Comparison of ENCODE assay signal across 8 cellular contexts in genomic region chr17:35587074-35587961, GRCh38. TPM values are rescaled to one million over a fixed set of nuclear protein-coding genes. Genes with fewer than 3 reads are reported as not detected.
DNase-seq lines count a peak whose midpoint lies in the region; TF ChIP-seq lines count a peak whose summit lies in the region.

Gene AP2B1, plus strand, starts transcription at chr17:35587322. Its CDS starts 6,709 bp downstream, at chr17:35594031.

- H4K20me1 ChIP-seq in H9 (ENCODE audit: control insufficient read depth, insufficient read depth, insufficient read length) (no peaks in the 10 kb centered on the region), MM.1S (ENCODE audit: insufficient read depth, low read length) (no peaks in the 10 kb centered on the region), neural cell (ENCODE audit: insufficient read depth) (no peaks in the 10 kb centered on the region)

- H2BK5ac ChIP-seq in H9 (ENCODE audit: insufficient read length, low read length), result peak within 1 kb of the TSS; percentile 56

- H4K5ac ChIP-seq in H9 (ENCODE audit: insufficient read length, low read depth, low read length), result peak within 1 kb of the TSS; percentile 98

- H3K4me3 ChIP-seq in MM.1S (ENCODE audit: low read length), result peak within 1 kb of the TSS; percentile 94
- H3K4me3 ChIP-seq in fibroblast of villous mesenchyme (ENCODE audit: low read depth, low read length), result peak within 1 kb of the TSS; percentile 99
- peak within 1 kb of the TSS; percentile 85 for H3K4me3 ChIP-seq in neural cell (ENCODE audit: low read length)
- H3K4me3 ChIP-seq in stomach, result peak within 1 kb of the TSS; percentile 64 to 91 (median 72)

- H3K9me3 ChIP-seq in H9 (ENCODE audit: control insufficient read depth, low read depth, low read length) (no peaks in the 10 kb centered on the region), MM.1S (replicated peaks; ENCODE audit: insufficient read depth, low read length) (no peaks in the 10 kb centered on the region), neural cell (ENCODE audit: low read length) (no peaks in the 10 kb centered on the region), stomach (no peaks in the 10 kb centered on the region)

- DNase-seq in ELR (ENCODE audit: low read depth) (peak; percentile 95), H9 (peak; percentile 98), MM.1S (peak; percentile 93), SIG-M5 (lab: John Stamatoyannopoulos, UW) (peak; percentile 78), activated gamma-delta T cell (lab: John Stamatoyannopoulos, UW) (peak; percentile 91), fibroblast of villous mesenchyme (ENCODE audit: low read depth) (peak; percentile 97), stomach (peak; percentile 94)

- H3K27ac ChIP-seq in H9 (ENCODE audit: insufficient read length, low read depth, low read length), result peak within 1 kb of the TSS; percentile 90
- H3K27ac ChIP-seq in MM.1S (ENCODE audit: low read length), result peak within 1 kb of the TSS; percentile 71
- peak within 1 kb of the TSS; percentile 98 for H3K27ac ChIP-seq in neural cell (ENCODE audit: low read length)
- H3K27ac ChIP-seq in stomach, result peak within 1 kb of the TSS; percentile 87 to 98 (median 95)

- H3K4me2 ChIP-seq in H9 (ENCODE audit: insufficient read depth, insufficient read length, low read length) (peak within 1 kb of the TSS; percentile 79), MM.1S (ENCODE audit: low read depth, low read length) (peak within 1 kb of the TSS; percentile 77), neural cell (ENCODE audit: low read length) (peak within 1 kb of the TSS; percentile 95)

- H3K79me2 ChIP-seq in H9 (ENCODE audit: insufficient read depth, low read length), result peaks cover 8% of the 10 kb centered on the region; the same call in 1 of the 2 replicates
- H3K79me2 ChIP-seq in MM.1S (ENCODE audit: low read length), result peaks cover 45% of the 10 kb centered on the region
- peaks cover 44% of the 10 kb centered on the region for H3K79me2 ChIP-seq in neural cell (replicated peaks; ENCODE audit: insufficient read depth, low read length)

- H2BK12ac ChIP-seq in H9 (ENCODE audit: insufficient read length, low read depth, low read length), result peak within 1 kb of the TSS; percentile 25

- peaks cover 20% of the 10 kb centered on the region in 2 experiments for H3K4me1 Mint-ChIP-seq in H9

- H3F3A ChIP-seq in MM.1S (ENCODE audit: insufficient read depth, low read length), result peaks cover 4% of the 10 kb centered on the region; the same call in 1 of the 2 replicates
- peaks cover 4% of the 10 kb centered on the region for H3F3A ChIP-seq in neural cell (ENCODE audit: insufficient read depth, low read length, poor library complexity, severe bottlenecking)

- intact Hi-C loops in stomach (cut with DNase I; ENCODE audit: low total_unique reads), result no loop called here

- H3K36me3 Mint-ChIP-seq in H9 (ENCODE audit: insufficient read depth in 1 of 3, low read depth in 3 of 3), result no peaks in the 10 kb centered on the region

- no peaks in the 10 kb centered on the region for H3K9me3 Mint-ChIP-seq in H9

- peak within 1 kb of the TSS; percentile 98 for H4K8ac ChIP-seq in H9 (replicated peaks; ENCODE audit: insufficient read length, low read depth, low read length)

- peak in 2 of 4 donors; percentile 39 to 55 for TF ChIP-seq POLR2A in stomach (IDR thresholded peaks at IDR 0.05)

- no peak within 1 kb of the TSS for H3K23ac ChIP-seq in H9 (ENCODE audit: insufficient read length, low read depth, low read length)

- H3K4ac ChIP-seq in H9 (ENCODE audit: low read depth, low read length), result no peak within 1 kb of the TSS; the same call in 1 of the 2 replicates

- TF ChIP-seq RAD21 in neural cell (conservative IDR thresholded peaks at IDR 0.05), result peak; percentile 20

- H2AK5ac ChIP-seq in H9 (ENCODE audit: insufficient read length, low read length), result no peak within 1 kb of the TSS

- peaks cover 8% of the 10 kb centered on the region for H3K27me3 Mint-ChIP-seq in H9 (ENCODE audit: low read depth)

- H2BK120ac ChIP-seq in H9 (ENCODE audit: low read depth, low read length, poor library complexity, severe bottlenecking), result no peak within 1 kb of the TSS

- H3K56ac ChIP-seq in H9 (ENCODE audit: insufficient read length, low read depth, low read length), result no peak within 1 kb of the TSS

- no peak within 1 kb of the TSS for H2BK15ac ChIP-seq in H9 (ENCODE audit: low read depth, low read length)

- H4K91ac ChIP-seq in H9 (ENCODE audit: insufficient read length, low read depth, low read length), result peak within 1 kb of the TSS; percentile 25

- peak within 1 kb of the TSS; percentile 76 for H3K18ac ChIP-seq in H9 (ENCODE audit: insufficient read length, low read depth, low read length)

- no peak for TF ChIP-seq CTCF in H9 (conservative IDR thresholded peaks at IDR 0.05)
- no peak for TF ChIP-seq CTCF in MM.1S (IDR thresholded peaks at IDR 0.05; ENCODE audit: low read length)
- no peak for TF ChIP-seq CTCF in fibroblast of villous mesenchyme (IDR thresholded peaks at IDR 0.05; ENCODE audit: insufficient read depth, low read depth, low read length)
- TF ChIP-seq CTCF in neural cell (IDR thresholded peaks at IDR 0.05; ENCODE audit: poor library complexity, severe bottlenecking), result no peak
- peak in 1 of 7 experiments; percentile 15 for TF ChIP-seq CTCF in stomach (IDR thresholded peaks at IDR 0.05)

- peak within 1 kb of the TSS; percentile 94 to 99 for H3K4me3 Mint-ChIP-seq in H9

- peak within 1 kb of the TSS; percentile 83 for H3K9ac ChIP-seq in H9 (ENCODE audit: extremely low read depth, insufficient read length, low read length)
- peak within 1 kb of the TSS; percentile 78 for H3K9ac ChIP-seq in MM.1S (ENCODE audit: low read length)
- peak within 1 kb of the TSS; percentile 97 for H3K9ac ChIP-seq in neural cell (ENCODE audit: low read length)

- peak; percentile 77 for TF ChIP-seq EP300 in neural cell (conservative IDR thresholded peaks at IDR 0.05; ENCODE audit: poor library complexity, severe bottlenecking)
- no peak for TF ChIP-seq EP300 in stomach (IDR thresholded peaks at IDR 0.05)

- H3K14ac ChIP-seq in H9 (ENCODE audit: insufficient read depth, low read length), result peak within 1 kb of the TSS; percentile 86

- no peak within 1 kb of the TSS for H2AFZ ChIP-seq in H9 (ENCODE audit: low read length)
- H2AFZ ChIP-seq in MM.1S (ENCODE audit: low read length), result peak within 1 kb of the TSS; percentile 94
- peak within 1 kb of the TSS; percentile 60 for H2AFZ ChIP-seq in neural cell (ENCODE audit: low read depth, low read length)

- H3K9me2 ChIP-seq in MM.1S (replicated peaks; ENCODE audit: insufficient read depth, low read length), result no peaks in the 10 kb centered on the region
- no peaks in the 10 kb centered on the region for H3K9me2 ChIP-seq in neural cell (ENCODE audit: insufficient read depth, low read length)

- H3K79me1 ChIP-seq in H9 (ENCODE audit: insufficient read depth, low read depth, low read length, poor library complexity, severe bottlenecking), result peaks cover 7% of the 10 kb centered on the region

- H3K27me3 ChIP-seq in H9 (ENCODE audit: insufficient read depth, low read length) (no peaks in the 10 kb centered on the region), MM.1S (replicated peaks; ENCODE audit: insufficient read depth, low read length) (no peaks in the 10 kb centered on the region), neural cell (ENCODE audit: insufficient read depth, low read depth, low read length) (no peaks in the 10 kb centered on the region), stomach (no peaks in the 10 kb centered on the region)

- peak within 1 kb of the TSS; percentile 72 for H3T11ph ChIP-seq in H9 (ENCODE audit: low read length)

- WGBS in H9 (ENCODE audit: extremely low coverage, insufficient read length, low lambda C conversion rate), result no CpG with 5 or more reads among the region's 50 CpGs
- WGBS in stomach, 5 donors, result 0 to 1% (median 0%) methylated on average over 39 to 50 of the region's 50 CpGs

- H3K4me1 ChIP-seq in H9 (ENCODE audit: insufficient read depth, low read length) (no peaks in the 10 kb centered on the region; the same call in 1 of the 2 replicates), MM.1S (ENCODE audit: low read length) (peaks cover 12% of the 10 kb centered on the region), stomach (peaks cover 9 to 50% (median 36%) of the 10 kb centered on the region in 4 donors)

- no peaks in the 10 kb centered on the region for H3K23me2 ChIP-seq in H9 (ENCODE audit: insufficient read length, low read depth, low read length, poor library complexity, severe bottlenecking)

- H3K36me3 ChIP-seq in MM.1S (replicated peaks; ENCODE audit: insufficient read depth, low read length) (no peaks in the 10 kb centered on the region), neural cell (ENCODE audit: insufficient read depth, low read length) (no peaks in the 10 kb centered on the region), stomach (peaks cover 0 to 3% (median 0%) of the 10 kb centered on the region in 4 donors)

- H3K27ac Mint-ChIP-seq in H9, result peak within 1 kb of the TSS; percentile 99

- no peak within 1 kb of the TSS for H2BK20ac ChIP-seq in H9 (ENCODE audit: low read depth, low read length, poor library complexity, severe bottlenecking)

TF ChIP-seq in neural cell, 6 proteins besides CTCF, POLR2A, EP300 and RAD21 (continues in another document):
- TF ChIP-seq TAF1 (IDR thresholded peaks at IDR 0.05; ENCODE audit: low read depth) (peak; percentile 96), EZH2 (IDR thresholded peaks at IDR 0.05; ENCODE audit: borderline replicate concordance, insufficient read depth, low read length, poor library complexity, severe bottlenecking) (no peak), MXI1 (conservative IDR thresholded peaks at IDR 0.05; ENCODE audit: poor library complexity, severe bottlenecking) (peak; percentile 86), SMC3 (conservative IDR thresholded peaks at IDR 0.05; ENCODE audit: poor library complexity) (no peak)

RNA-seq across cellular contexts. Expression of gene AP2B1, which starts in this region (rescaled TPM):
- 208 and 217 TPM in 2 replicates for total RNA-seq in H9 (2021)
- total RNA-seq in fibroblast of villous mesenchyme, result 86.7 and 97.6 TPM in 2 replicates
- polyA plus RNA-seq in neural cell, result 59.5 and 65.1 TPM in 2 replicates
- 227 and 279 TPM in 2 replicates for polyA minus RNA-seq in neural cell
- total RNA-seq in stomach, result 100 to 1,000 TPM in 1 of 5 donors, 10 to 100 TPM in 4; 45.5 to 171 (median 71.0) TPM
- 10 to 100 TPM; 21.6 to 34.1 (median 32.1) TPM for polyA plus RNA-seq in stomach

Comparison
In these comparisons a context has a peak if more than half of its experiments do, and no peak if none do; other contexts are left out.
1. Peak in every context shown above with its lines: DNase-seq, H3K4me3 ChIP-seq and H3K27ac ChIP-seq.